30 cellular contexts compared by ENCODE assay signal in genomic region chr6:10177703-10178102, GRCh38.
DNase-seq lines count a peak whose midpoint lies in the region; ATAC-seq, FAIRE-seq and TF ChIP-seq lines count a peak whose summit lies in the region.
"Had no signal": no experiment of that assay in that cellular context is flagged by ENCODE, and none has a peak within 500 bp of the region (broad histone marks: within the 10 kb centered on the region; RNA-seq: fewer than 3 reads in every experiment).

No MANE protein-coding gene starts in this region.

- no peak for TF ChIP-seq RAD21 in A549 (conservative IDR thresholded peaks at IDR 0.05 in 1 of 2, IDR thresholded peaks at IDR 0.05 in 1 of 2)

- H3K4me2 ChIP-seq in A549 = peak overlapping the region; percentile 33; the same call in 2 of the 3 replicates
- H3K4me2 ChIP-seq in keratinocyte (ENCODE audit: control insufficient read depth, extremely low read depth, insufficient read depth, low read depth, low read length) = peak overlapping the region; percentile 20
- H3K4me2 ChIP-seq: SK-N-SH had no signal

- H3K27ac ChIP-seq in A549 = peak overlapping the region; percentile 27 to 48; a peak in 2 of 6 replicates
- H3K27ac ChIP-seq in keratinocyte (ENCODE audit: control insufficient read depth, insufficient read depth, low read length) = no peak overlapping the region
- H3K27ac ChIP-seq: cardiac muscle cell, neutrophil, Peyer's patch, tibial artery, VCaP had no signal

- no peak for TF ChIP-seq EP300 in A549 (IDR thresholded peaks at IDR 0.05)

- H3K79me2 ChIP-seq in keratinocyte (ENCODE audit: control insufficient read depth, insufficient read depth, low read length) = no peaks in the 10 kb centered on the region

- FAIRE-seq in A549 (lab: Jason Lieb, UNC) (no peak), keratinocyte (lab: Jason Lieb, UNC) (peak; percentile 92)
- FAIRE-seq: D721Med, endometrium had no signal

- H3K4me3 Mint-ChIP-seq in type B pancreatic cell = no peak overlapping the region
- H3K4me3 Mint-ChIP-seq: activated naive CD4-positive, alpha-beta T cell treated with anti-CD3 and anti-CD28 coated beads for 36 hours; activated T-cell treated with anti-CD3 and anti-CD28 coated beads, Interleukin-2, amount 50 U/mL, for 72 hours; stimulated activated naive CD8-positive, alpha-beta T cell treated with anti-CD3 and anti-CD28 coated beads, Interleukin-15, Interleukin-2, amounts not matched to agents 100 ng/mL and 50 ng/mL, for 24 hours had no signal

- dilution Hi-C loops in keratinocyte (cut with MboI; ENCODE audit: extremely low pct_ligation_motif_present, low sequenced_read_pairs) = no loop called here

- H3K4me1 ChIP-seq in A549 (peaks cover 44% of the 10 kb centered on the region), keratinocyte (ENCODE audit: control insufficient read depth, extremely low read depth, insufficient read depth, low read length) (peaks cover 17% of the 10 kb centered on the region)
- H3K4me1 ChIP-seq: Peyer's patch, tibial artery had no signal

- H3K27me3 ChIP-seq in keratinocyte (ENCODE audit: control insufficient read depth, extremely low read depth, insufficient read depth, low read length) = no peaks in the 10 kb centered on the region
- H3K27me3 ChIP-seq: cardiac muscle cell, neutrophil, Peyer's patch had no signal

- no peak overlapping the region for H3K9ac ChIP-seq in keratinocyte (ENCODE audit: control insufficient read depth, extremely low read depth, insufficient read depth, low read length)
- H3K9ac ChIP-seq: SK-N-SH had no signal

- CTCF ChIA-PET in A549 (lab: Yijun Ruan, JAX) = no interaction called here

- H2AFZ ChIP-seq in keratinocyte (ENCODE audit: control insufficient read depth, low read length) = no peak overlapping the region

- H3K9me3 Mint-ChIP-seq in type B pancreatic cell = no peaks in the 10 kb centered on the region
- H3K9me3 Mint-ChIP-seq: activated T-cell treated with anti-CD3 and anti-CD28 coated beads, Interleukin-2, amount 50 U/mL, for 72 hours had no signal

- H3K9me3 ChIP-seq in A549 (no peaks in the 10 kb centered on the region), keratinocyte (ENCODE audit: control insufficient read depth, low read depth, low read length) (no peaks in the 10 kb centered on the region)
- H3K9me3 ChIP-seq: neutrophil, Peyer's patch, SK-N-SH, tibial artery had no signal

- no peak overlapping the region for H3K27ac Mint-ChIP-seq in type B pancreatic cell
- H3K27ac Mint-ChIP-seq: activated naive CD4-positive, alpha-beta T cell treated with anti-CD3 and anti-CD28 coated beads for 36 hours; activated T-cell treated with anti-CD3 and anti-CD28 coated beads, Interleukin-2, amount 50 U/mL, for 72 hours; progenitor cell of endocrine pancreas; stimulated activated naive CD8-positive, alpha-beta T cell treated with anti-CD3 and anti-CD28 coated beads, Interleukin-15, Interleukin-2, amounts not matched to agents 100 ng/mL and 50 ng/mL, for 24 hours had no signal

- H3K9me1 ChIP-seq in keratinocyte (ENCODE audit: control insufficient read depth, extremely low read depth, insufficient read depth, low read length) = no peaks in the 10 kb centered on the region

- no peaks in the 10 kb centered on the region for H3K36me3 ChIP-seq in keratinocyte (ENCODE audit: control insufficient read depth in 2 of 2, extremely low read depth in 1 of 2, insufficient read depth in 2 of 2, low read length in 2 of 2)
- H3K36me3 ChIP-seq: cardiac muscle cell, neutrophil, Peyer's patch, tibial artery had no signal

- H3K27me3 Mint-ChIP-seq in type B pancreatic cell = no peaks in the 10 kb centered on the region
- H3K27me3 Mint-ChIP-seq: progenitor cell of endocrine pancreas; stimulated activated naive CD8-positive, alpha-beta T cell treated with anti-CD3 and anti-CD28 coated beads, Interleukin-15, Interleukin-2, amounts not matched to agents 100 ng/mL and 50 ng/mL, for 24 hours had no signal

- H3K4me1 Mint-ChIP-seq in type B pancreatic cell (ENCODE audit: unreplicated experiment) = no peaks in the 10 kb centered on the region

- H4K20me1 ChIP-seq in keratinocyte (ENCODE audit: control insufficient read depth, extremely low read depth, insufficient read depth, low read length) = no peaks in the 10 kb centered on the region

- peak; percentile 6 to 18 for DNase-seq in A549 (ENCODE audit: low read depth in 1 of 2, low spot score in 1 of 2)
- DNase-seq in HS-5 (ENCODE audit: low read depth) = peak; percentile 65
- peak; percentile 10 to 71 for DNase-seq in SW 1271 (lab: John Stamatoyannopoulos, UW)
- DNase-seq in keratinocyte (ENCODE audit: low read depth, low spot score) = peak; percentile 40
- no peak for DNase-seq in UCSD-AML1 (lab: John Stamatoyannopoulos, UW; ENCODE audit: unreplicated experiment)
- DNase-seq in type B pancreatic cell (ENCODE audit: extremely low spot score, unreplicated experiment) = no peak
- no peak for DNase-seq in cerebellum (ENCODE audit: low spot score)
- DNase-seq: activated CD4-positive, alpha-beta T cell treated with anti-CD3 and anti-CD28 coated beads for 48 hours; activated naive CD4-positive, alpha-beta T cell treated with anti-CD3 and anti-CD28 coated beads for 36 hours; activated T-cell treated with anti-CD3 and anti-CD28 coated beads, Interleukin-2, amount 50 U/mL, for 72 hours; amniotic stem cell; C1 segment of cervical spinal cord; head of caudate nucleus; KBM-7; mesenchymal stem cell; MV-4-11; NCI-H146; NCI-H524; Peyer's patch; SK-N-SH; stimulated activated CD4-positive, alpha-beta T cell treated with anti-CD3 and anti-CD28 coated beads, Interleukin-15, amount 100 ng/mL, for 24 hours; tibial artery had no signal

- POLR2A ChIA-PET in A549 (lab: Yijun Ruan, JAX) = no interaction called here

- TF ChIP-seq POLR2A in A549 (IDR thresholded peaks at IDR 0.05; ENCODE audit: low read length) = no peak

- H3K4me3 ChIP-seq in A549 (no peak overlapping the region), keratinocyte (ENCODE audit: control insufficient read depth in 2 of 3, extremely low read depth in 1 of 3, insufficient read depth in 2 of 3, low read depth in 1 of 3, low read length in 3 of 3) (no peak overlapping the region)
- H3K4me3 ChIP-seq: cardiac muscle cell, Peyer's patch, tibial artery had no signal

- TF ChIP-seq CTCF in A549 (IDR thresholded peaks at IDR 0.05) = no peak
- TF ChIP-seq CTCF in keratinocyte (optimal IDR thresholded peaks at IDR 0.05 in 1 of 3, IDR thresholded peaks at IDR 0.05 in 1 of 3, conservative IDR thresholded peaks at IDR 0.05 in 1 of 3; ENCODE audit: extremely low read depth in 1 of 3, insufficient read depth in 2 of 3, low read length in 3 of 3) = no peak
- no peak for TF ChIP-seq CTCF in type B pancreatic cell (conservative IDR thresholded peaks at IDR 0.05)

- ATAC-seq in A549 (peak in 1 of 2 experiments; percentile 49; a peak in 2 of 6 replicates), HG02852 (IDR thresholded peaks at IDR 0.05; ENCODE audit: unreplicated experiment) (no peak)
- ATAC-seq: activated T-cell treated with anti-CD3 and anti-CD28 coated beads, Interleukin-2, amount 50 U/mL, for 72 hours had no signal

- no peaks in the 10 kb centered on the region for H3K36me3 Mint-ChIP-seq in type B pancreatic cell

TF ChIP-seq in A549, 52 proteins besides CTCF, POLR2A, EP300 and RAD21:
- TF ChIP-seq JUN (IDR thresholded peaks at IDR 0.05) (no peak), MAFK (IDR thresholded peaks at IDR 0.05; ENCODE audit: partially characterized antibody) (no peak), SMC3 (IDR thresholded peaks at IDR 0.05) (no peak), TFCP2L1 (CRISPR knock-in tag; IDR thresholded peaks at IDR 0.05) (no peak), ELK1 (IDR thresholded peaks at IDR 0.05; ENCODE audit: low read depth, low read length) (no peak), HEYL (CRISPR knock-in tag; IDR thresholded peaks at IDR 0.05) (no peak), POLR2AphosphoS2 (conservative IDR thresholded peaks at IDR 0.05; ENCODE audit: low read length) (no peak), SREBF2 (IDR thresholded peaks at IDR 0.05) (no peak), PBX3 (IDR thresholded peaks at IDR 0.05) (no peak)

Comparison
In these comparisons a context has a peak if more than half of its experiments do, and no peak if none do; other contexts are left out.
1. DNase-seq: peak in A549 (2 of 2), HS-5 (single experiment), SW 1271 (2 of 2) and keratinocyte (single experiment); none in UCSD-AML1 (single experiment), type B pancreatic cell (single experiment) and cerebellum (single experiment).